Comparison of ENCODE assay signal across 8 cellular contexts in the genomic region with DNA sequence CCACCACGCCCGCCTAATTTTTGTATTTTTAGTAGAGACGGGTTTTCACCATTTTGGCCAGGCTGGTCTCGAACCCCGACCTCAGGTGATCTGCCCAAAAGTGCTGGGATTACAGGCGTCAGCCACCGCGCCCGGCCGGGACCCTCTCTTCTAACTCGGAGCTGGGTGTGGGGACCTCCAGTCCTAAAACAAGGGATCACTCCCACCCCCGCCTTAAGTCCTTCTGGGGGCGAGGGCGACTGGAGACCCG. TPM values are rescaled to one million over a fixed set of nuclear protein-coding genes. Genes with fewer than 3 reads are reported as not detected.
DNase-seq lines count a peak whose midpoint lies in the region; ATAC-seq and TF ChIP-seq lines count a peak whose summit lies in the region.
"Not testable (repeated sequence)": the region's sequence is repeated elsewhere in the genome, so short reads cannot be mapped to it uniquely, and the experiment has no call there.

No MANE protein-coding gene starts in this region.

- peaks cover 44% of the 10 kb centered on the region for H3K36me3 ChIP-seq in OCI-LY1 (ENCODE audit: insufficient read depth, low read length)
- H3K36me3 ChIP-seq in iPS-18a (ENCODE audit: control insufficient read depth, low read depth, low read length): peaks cover 28% of the 10 kb centered on the region
- not testable (repeated sequence) for H3K36me3 ChIP-seq in neural cell (ENCODE audit: insufficient read depth, low read length)
- H3K36me3 ChIP-seq in stomach: peaks cover 0 to 12% (median 5%) of the 10 kb centered on the region in 4 donors

- H3K9me3 ChIP-seq in CD4-positive, alpha-beta T cell (ENCODE audit: control insufficient read depth, low read length); OCI-LY1 (ENCODE audit: low read length); iPS-18a (ENCODE audit: control insufficient read depth, low read depth, low read length); neural cell (ENCODE audit: low read length); stomach: not testable (repeated sequence)

- ATAC-seq in CD4-positive, alpha-beta T cell (ENCODE audit: poor library complexity): peak; percentile 2
- peak; percentile 1 for ATAC-seq in activated T-helper 17 cell treated with anti-CD3 and anti-CD28 coated beads, Interleukin-2, amount 50 U/mL, for 72 hours (replicated peaks)

- not testable (repeated sequence) for TF ChIP-seq EP300 in neural cell (conservative IDR thresholded peaks at IDR 0.05; ENCODE audit: poor library complexity, severe bottlenecking); stomach (IDR thresholded peaks at IDR 0.05)

- not testable (repeated sequence) for H3K9me3 Mint-ChIP-seq in CD4-positive, alpha-beta T cell; activated T-helper 17 cell treated with anti-CD3 and anti-CD28 coated beads, Interleukin-2, amount 50 U/mL, for 72 hours

- H3K4me3 ChIP-seq in HFF-Myc (replicated peaks; ENCODE audit: low read depth, low read length) (peak overlapping the region; percentile 93), OCI-LY1 (ENCODE audit: low read depth, low read length, poor library complexity, severe bottlenecking) (peak overlapping the region; percentile 96), dorsolateral prefrontal cortex (peak overlapping the region; percentile 55 to 99 (median 86)), iPS-18a (ENCODE audit: low read length) (peak overlapping the region; percentile 99), neural cell (ENCODE audit: low read length) (peak overlapping the region; percentile 75), stomach (peak overlapping the region; percentile 62 to 67 (median 64))

- H3K4me1 Mint-ChIP-seq in CD4-positive, alpha-beta T cell (ENCODE audit: low read depth): peaks cover 46% of the 10 kb centered on the region
- H3K4me1 Mint-ChIP-seq in activated T-helper 17 cell treated with anti-CD3 and anti-CD28 coated beads, Interleukin-2, amount 50 U/mL, for 72 hours: not testable (repeated sequence)

- H3K27ac ChIP-seq in CD4-positive, alpha-beta T cell (ENCODE audit: low read depth, low read length): peak overlapping the region; percentile 78
- H3K27ac ChIP-seq in OCI-LY1 (ENCODE audit: low read depth, low read length, poor library complexity, severe bottlenecking) (peak overlapping the region; percentile 95), dorsolateral prefrontal cortex (peak overlapping the region; percentile 73 to 99 (median 98)), iPS-18a (ENCODE audit: low read length) (peak overlapping the region; percentile 94), neural cell (ENCODE audit: low read length) (peak overlapping the region; percentile 96), stomach (peak overlapping the region; percentile 90 to 100 (median 98))

- H3K9ac ChIP-seq in OCI-LY1 (ENCODE audit: low read length) (peak overlapping the region; percentile 93), iPS-18a (ENCODE audit: low read length) (peak overlapping the region; percentile 96), neural cell (ENCODE audit: low read length) (peak overlapping the region; percentile 94)

- H3K27me3 ChIP-seq in CD4-positive, alpha-beta T cell (ENCODE audit: control insufficient read depth, insufficient read depth, low read length); OCI-LY1 (ENCODE audit: insufficient read depth, low read length); dorsolateral prefrontal cortex; iPS-18a (ENCODE audit: control insufficient read depth, insufficient read depth, low read length); neural cell (ENCODE audit: insufficient read depth, low read depth, low read length); stomach: not testable (repeated sequence)

- not testable (repeated sequence) for TF ChIP-seq RAD21 in neural cell (conservative IDR thresholded peaks at IDR 0.05)

- H3K79me2 ChIP-seq in OCI-LY1 (ENCODE audit: insufficient read depth, low read length) (peaks cover 45% of the 10 kb centered on the region), neural cell (replicated peaks; ENCODE audit: insufficient read depth, low read length) (peaks cover 42% of the 10 kb centered on the region)

- POLR2A ChIA-PET in CD4-positive, alpha-beta T cell (lab: Charles Lee): interaction anchor here (0.6 to 2.1 kb wide), 9 partner anchors 10 to 524 kb away, joined by 3 to 10 read pairs (median 6); partner anchors contain the start of genes KRI1 and SMARCA4

- H3K4me1 ChIP-seq in OCI-LY1 (ENCODE audit: insufficient read depth, low read length, severe bottlenecking) (peaks cover 45% of the 10 kb centered on the region), iPS-18a (ENCODE audit: control insufficient read depth, low read depth, low read length) (peaks cover 12% of the 10 kb centered on the region), stomach (peaks cover 57 to 84% (median 68%) of the 10 kb centered on the region in 4 donors)

- CTCF ChIA-PET in CD4-positive, alpha-beta T cell (lab: Charles Lee): interaction anchor here (1.1 to 3.9 kb wide), 3 partner anchors 11 to 54 kb away, joined by 3 to 15 read pairs (median 13); no protein-coding TSS in a partner anchor

- H3K27ac Mint-ChIP-seq in CD4-positive, alpha-beta T cell: peak overlapping the region; percentile 92
- H3K27ac Mint-ChIP-seq in activated T-helper 17 cell treated with anti-CD3 and anti-CD28 coated beads, Interleukin-2, amount 50 U/mL, for 72 hours: peak overlapping the region; percentile 98

- peak overlapping the region; percentile 71 for H3K4me2 ChIP-seq in OCI-LY1 (ENCODE audit: low read length)
- H3K4me2 ChIP-seq in neural cell (ENCODE audit: low read length): not testable (repeated sequence)

- H3K36me3 Mint-ChIP-seq in CD4-positive, alpha-beta T cell (ENCODE audit: low read depth): peaks cover 12% of the 10 kb centered on the region
- H3K36me3 Mint-ChIP-seq in activated T-helper 17 cell treated with anti-CD3 and anti-CD28 coated beads, Interleukin-2, amount 50 U/mL, for 72 hours (ENCODE audit: low read depth): peaks cover 54% of the 10 kb centered on the region

- peak in 1 of 4 donors; percentile 48 for TF ChIP-seq POLR2A in stomach (IDR thresholded peaks at IDR 0.05)

- DNase-seq in CD4-positive, alpha-beta T cell: peak in 2 of 10 experiments; percentile 7 to 19
- not testable (repeated sequence) for DNase-seq in HFF-Myc (ENCODE audit: extremely low read depth, low read depth); stomach
- peak in 1 of 10 donors; percentile 45 for DNase-seq in dorsolateral prefrontal cortex

- not testable (repeated sequence) for TF ChIP-seq CTCF in CD4-positive, alpha-beta T cell (IDR thresholded peaks at IDR 0.05); HFF-Myc (IDR thresholded peaks at IDR 0.05; ENCODE audit: low read depth, low read length, missing control alignments); OCI-LY1 (IDR thresholded peaks at IDR 0.05; ENCODE audit: low read length); dorsolateral prefrontal cortex (IDR thresholded peaks at IDR 0.05 in 54 of 56, conservative IDR thresholded peaks at IDR 0.05 in 2 of 56; ENCODE audit: low read depth in 1 of 56, partially characterized antibody in 56 of 56); neural cell (IDR thresholded peaks at IDR 0.05; ENCODE audit: poor library complexity, severe bottlenecking); stomach (IDR thresholded peaks at IDR 0.05)

- not testable (repeated sequence) for H3K9me2 ChIP-seq in OCI-LY1 (ENCODE audit: low read depth, low read length); neural cell (ENCODE audit: insufficient read depth, low read length)

- not testable (repeated sequence) for H3K27me3 Mint-ChIP-seq in CD4-positive, alpha-beta T cell; activated T-helper 17 cell treated with anti-CD3 and anti-CD28 coated beads, Interleukin-2, amount 50 U/mL, for 72 hours

- intact Hi-C loops in CD4-positive, alpha-beta T cell (cut with DNase I, micrococcal nuclease): loop anchor here (2.0 to 10.0 kb wide), 3 partner anchors 37 to 129 kb away; partner anchors contain the start of gene SMARCA4 (in 2 of the 2)
- intact Hi-C loops in dorsolateral prefrontal cortex (cut with DNase I): loop anchor here in 1 of 2 donors (5.0 kb wide), 1 partner anchor 37 kb away; no protein-coding TSS in a partner anchor
- intact Hi-C loops in stomach (cut with DNase I; ENCODE audit: low total_unique reads): not testable (repeated sequence)

- peak overlapping the region; percentile 89 for H3K4me3 Mint-ChIP-seq in CD4-positive, alpha-beta T cell
- H3K4me3 Mint-ChIP-seq in activated T-helper 17 cell treated with anti-CD3 and anti-CD28 coated beads, Interleukin-2, amount 50 U/mL, for 72 hours: peak overlapping the region; percentile 90

- H2AFZ ChIP-seq in OCI-LY1 (ENCODE audit: low read length); neural cell (ENCODE audit: low read depth, low read length): not testable (repeated sequence)

- H4K20me1 ChIP-seq in OCI-LY1 (ENCODE audit: insufficient read depth, low read length); neural cell (ENCODE audit: insufficient read depth): not testable (repeated sequence)

- 0 to 1% (median 1%) methylated on average over 11 to 15 of the region's 15 CpGs for WGBS in stomach, 5 donors

- H3F3A ChIP-seq in OCI-LY1 (ENCODE audit: insufficient read depth, low read length); neural cell (ENCODE audit: insufficient read depth, low read length, poor library complexity, severe bottlenecking): not testable (repeated sequence)

RNA-seq across cellular contexts. Expression of gene LDLR, which starts 0.7 kb away (rescaled TPM):
- 10 to 100 TPM; 32.5 to 34.0 TPM for total RNA-seq in CD4-positive, alpha-beta T cell
- total RNA-seq in activated T-helper 17 cell treated with anti-CD3 and anti-CD28 coated beads, Interleukin-2, amount 50 U/mL, for 72 hours: 10 to 100 TPM; 63.8 to 83.5 TPM
- 10 to 100 TPM; 14.7 to 92.5 (median 30.9) TPM for total RNA-seq in dorsolateral prefrontal cortex
- 23.2 and 26.4 TPM in 2 replicates for polyA plus RNA-seq in neural cell
- 66.4 and 70.8 TPM in 2 replicates for polyA minus RNA-seq in neural cell
- total RNA-seq in stomach: 100 to 1,000 TPM in 4 of 5 donors, 10 to 100 TPM in 1; 45.5 to 626 (median 149) TPM
- 10 to 100 TPM; 23.2 to 36.4 (median 27.6) TPM for polyA plus RNA-seq in stomach
